8 cellular contexts compared by ENCODE assay signal in genomic region chr2:10832228-10832936, GRCh38. TPM values are rescaled to one million over a fixed set of nuclear protein-coding genes. Genes with fewer than 3 reads are reported as not detected.
DNase-seq lines count a peak whose midpoint lies in the region; ATAC-seq and TF ChIP-seq lines count a peak whose summit lies in the region.

No MANE protein-coding gene starts in this region.

- H3K36me3 Mint-ChIP-seq in CD8-positive, alpha-beta T cell: no peaks in the 10 kb centered on the region
- H3K36me3 Mint-ChIP-seq in effector memory CD8-positive, alpha-beta T cell (ENCODE audit: insufficient read depth): no peaks in the 10 kb centered on the region

- no peak overlapping the region for H3K18ac ChIP-seq in mesendoderm (ENCODE audit: low read length)

- H3K27ac ChIP-seq in CD8-positive, alpha-beta T cell (ENCODE audit: low read depth, low read length): no peak overlapping the region
- H3K27ac ChIP-seq in mesendoderm (ENCODE audit: low read depth, low read length): no peak overlapping the region

- H3K9me3 ChIP-seq in CD8-positive, alpha-beta T cell (ENCODE audit: low read length): no peaks in the 10 kb centered on the region

- H3K79me2 ChIP-seq in mesendoderm (ENCODE audit: control insufficient read depth, insufficient read depth, low read length): no peaks in the 10 kb centered on the region

- H3K27me3 Mint-ChIP-seq in CD8-positive, alpha-beta T cell (ENCODE audit: low read depth): peaks cover 23% of the 10 kb centered on the region
- H3K27me3 Mint-ChIP-seq in effector memory CD8-positive, alpha-beta T cell: peaks cover 39 to 62% of the 10 kb centered on the region in 2 donors

- H3K4me3 ChIP-seq in CD8-positive, alpha-beta T cell (ENCODE audit: low read depth, low read length): no peak overlapping the region
- H3K4me3 ChIP-seq in mesendoderm (ENCODE audit: low read length): no peak overlapping the region

- DNase-seq in CD8-positive, alpha-beta T cell: peak; percentile 62 to 88 (median 79)
- peak; percentile 90 for DNase-seq in HPDE6-E6E7 (ENCODE audit: extremely low spot score)
- DNase-seq in NCI-H82 (lab: John Stamatoyannopoulos, UW): peak; percentile 94
- peak; percentile 49 to 74 for DNase-seq in activated CD8-positive, alpha-beta memory T cell treated with anti-CD3 and anti-CD28 coated beads for 1 hour (ENCODE audit: extremely low read depth in 1 of 2, low read depth in 1 of 2)
- peak; percentile 80 to 83 (median 80) for DNase-seq in effector memory CD8-positive, alpha-beta T cell
- peak; percentile 89 for DNase-seq in mesendoderm
- DNase-seq in stimulated activated CD8-positive, alpha-beta memory T cell treated with anti-CD3 and anti-CD28 coated beads, Interleukin-15, amount 100 ng/mL, for 48 hours (ENCODE audit: low read depth in 2 of 2): peak; percentile 66 to 70

- no CpG with 5 or more reads among the region's 27 CpGs for WGBS in mesendoderm (ENCODE audit: extremely low coverage, insufficient coverage, low lambda C conversion rate)

- no peak overlapping the region for H3K23ac ChIP-seq in mesendoderm (ENCODE audit: low read length)

- no peaks in the 10 kb centered on the region for H3K36me3 ChIP-seq in CD8-positive, alpha-beta T cell (ENCODE audit: insufficient read depth, low read length)
- H3K36me3 ChIP-seq in mesendoderm (ENCODE audit: control insufficient read depth, insufficient read depth, low read length): no peaks in the 10 kb centered on the region

- no peak overlapping the region for H2BK120ac ChIP-seq in mesendoderm (ENCODE audit: low read depth, low read length)

- no peaks in the 10 kb centered on the region for H3K79me1 ChIP-seq in mesendoderm (ENCODE audit: low read length)

- no peak overlapping the region for H2BK15ac ChIP-seq in mesendoderm (replicated peaks; ENCODE audit: low read depth)

- peak overlapping the region; percentile 54 for H3K4me2 ChIP-seq in mesendoderm (ENCODE audit: low read length)

- peaks cover 5% of the 10 kb centered on the region for H3K4me1 ChIP-seq in CD8-positive, alpha-beta T cell (ENCODE audit: insufficient read depth, low read length)
- peaks cover 4% of the 10 kb centered on the region for H3K4me1 ChIP-seq in mesendoderm (ENCODE audit: control insufficient read depth, low read depth, low read length)

- CTCF ChIA-PET in CD8-positive, alpha-beta T cell (lab: Charles Lee): interaction anchor here (0.5 to 7.6 kb wide), 39 partner anchors 9 to 752 kb away, joined by 3 to 119 read pairs (median 5); partner anchors contain the start of gene PDIA6

- H3K56ac ChIP-seq in mesendoderm (ENCODE audit: low read length): peak overlapping the region; percentile 49

- peak; percentile 95 for ATAC-seq in CD8-positive, alpha-beta T cell
- ATAC-seq in GM19455 (IDR thresholded peaks at IDR 0.05; ENCODE audit: unreplicated experiment): peak; percentile 87
- peak; percentile 90 for ATAC-seq in effector memory CD8-positive, alpha-beta T cell (replicated peaks)

- H4K5ac ChIP-seq in mesendoderm (ENCODE audit: low read length): no peak overlapping the region

- H4K8ac ChIP-seq in mesendoderm (ENCODE audit: low read depth, low read length): no peak overlapping the region

- no peak overlapping the region for H2BK5ac ChIP-seq in mesendoderm (ENCODE audit: low read length)

- POLR2A ChIA-PET in CD8-positive, alpha-beta T cell (lab: Charles Lee): interaction anchor here (0.7 kb wide), 1 partner anchor 299 kb away, joined by 3 read pairs; no protein-coding TSS in a partner anchor

- H3K4ac ChIP-seq in mesendoderm (ENCODE audit: low read depth, low read length): no peak overlapping the region

- H3K9me3 Mint-ChIP-seq in CD8-positive, alpha-beta T cell: no peaks in the 10 kb centered on the region
- H3K9me3 Mint-ChIP-seq in effector memory CD8-positive, alpha-beta T cell: no peaks in the 10 kb centered on the region

- peak; percentile 98 for TF ChIP-seq CTCF in CD8-positive, alpha-beta T cell (IDR thresholded peaks at IDR 0.05)

- intact Hi-C loops in CD8-positive, alpha-beta T cell (cut with DNase I, micrococcal nuclease): loop anchor here in 1 of 2 experiments (1.0 kb wide), 1 partner anchor 298 kb away; no protein-coding TSS in a partner anchor

- H2AK5ac ChIP-seq in mesendoderm (ENCODE audit: low read length): no peak overlapping the region

- no peak overlapping the region for H3K9ac ChIP-seq in mesendoderm (ENCODE audit: low read length)

- peaks cover 6% of the 10 kb centered on the region for H3K4me1 Mint-ChIP-seq in CD8-positive, alpha-beta T cell (ENCODE audit: low read depth)
- peaks cover 0 to 5% of the 10 kb centered on the region in 2 donors for H3K4me1 Mint-ChIP-seq in effector memory CD8-positive, alpha-beta T cell (ENCODE audit: low read depth in 2 of 2)

- peak overlapping the region; percentile 15 for H3K4me3 Mint-ChIP-seq in CD8-positive, alpha-beta T cell
- H3K4me3 Mint-ChIP-seq in effector memory CD8-positive, alpha-beta T cell: peak overlapping the region; percentile 23 to 54

- no peak overlapping the region for H3K27ac Mint-ChIP-seq in CD8-positive, alpha-beta T cell
- H3K27ac Mint-ChIP-seq in effector memory CD8-positive, alpha-beta T cell: no peak overlapping the region

- peaks cover 4% of the 10 kb centered on the region for H3K27me3 ChIP-seq in CD8-positive, alpha-beta T cell (ENCODE audit: insufficient read depth, low read length)
- no peaks in the 10 kb centered on the region for H3K27me3 ChIP-seq in mesendoderm (ENCODE audit: insufficient read depth, low read length, poor library complexity)

RNA-seq across cellular contexts. Expression of gene PDIA6, which starts 19.8 kb away (rescaled TPM):
- total RNA-seq in CD8-positive, alpha-beta T cell: 10 to 100 TPM; 24.4 to 24.8 TPM
- polyA plus RNA-seq in mesendoderm (2013, experiment 1 of 2): 288 TPM
- polyA plus RNA-seq in mesendoderm (2013, experiment 2 of 2): 284 TPM
